1 cellular context compared by ENCODE assay signal in the genomic region with DNA sequence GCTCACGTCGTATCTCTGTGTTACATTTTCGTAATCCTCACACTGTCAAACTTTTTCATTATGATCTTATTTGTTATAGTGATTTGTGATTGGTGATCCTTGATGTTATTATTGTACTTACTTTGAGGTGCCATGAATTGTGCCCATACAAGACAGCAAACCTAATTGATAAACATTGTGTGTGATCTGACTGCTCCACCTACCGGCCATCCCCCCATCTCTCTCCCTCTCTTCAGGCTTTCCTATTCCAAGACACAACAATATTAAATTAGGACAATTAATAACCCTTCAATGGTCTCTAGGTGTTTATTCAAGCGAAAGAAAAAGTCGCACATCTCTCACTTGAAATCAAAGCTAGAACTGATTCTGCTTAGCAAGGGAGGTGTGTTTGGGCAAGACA.
TF ChIP-seq lines count a peak whose summit lies in the region.

No MANE protein-coding gene starts in this region.

TF ChIP-seq in WTC11, 78 proteins besides CTCF, POLR2A, EP300 and RAD21 (continued from another document):
- no peak for TF ChIP-seq JUN (CRISPR knock-in tag; IDR thresholded peaks at IDR 0.05)
- TF ChIP-seq FOXK1 (CRISPR knock-in tag; IDR thresholded peaks at IDR 0.05): no peak
- TF ChIP-seq, protein P1, sequence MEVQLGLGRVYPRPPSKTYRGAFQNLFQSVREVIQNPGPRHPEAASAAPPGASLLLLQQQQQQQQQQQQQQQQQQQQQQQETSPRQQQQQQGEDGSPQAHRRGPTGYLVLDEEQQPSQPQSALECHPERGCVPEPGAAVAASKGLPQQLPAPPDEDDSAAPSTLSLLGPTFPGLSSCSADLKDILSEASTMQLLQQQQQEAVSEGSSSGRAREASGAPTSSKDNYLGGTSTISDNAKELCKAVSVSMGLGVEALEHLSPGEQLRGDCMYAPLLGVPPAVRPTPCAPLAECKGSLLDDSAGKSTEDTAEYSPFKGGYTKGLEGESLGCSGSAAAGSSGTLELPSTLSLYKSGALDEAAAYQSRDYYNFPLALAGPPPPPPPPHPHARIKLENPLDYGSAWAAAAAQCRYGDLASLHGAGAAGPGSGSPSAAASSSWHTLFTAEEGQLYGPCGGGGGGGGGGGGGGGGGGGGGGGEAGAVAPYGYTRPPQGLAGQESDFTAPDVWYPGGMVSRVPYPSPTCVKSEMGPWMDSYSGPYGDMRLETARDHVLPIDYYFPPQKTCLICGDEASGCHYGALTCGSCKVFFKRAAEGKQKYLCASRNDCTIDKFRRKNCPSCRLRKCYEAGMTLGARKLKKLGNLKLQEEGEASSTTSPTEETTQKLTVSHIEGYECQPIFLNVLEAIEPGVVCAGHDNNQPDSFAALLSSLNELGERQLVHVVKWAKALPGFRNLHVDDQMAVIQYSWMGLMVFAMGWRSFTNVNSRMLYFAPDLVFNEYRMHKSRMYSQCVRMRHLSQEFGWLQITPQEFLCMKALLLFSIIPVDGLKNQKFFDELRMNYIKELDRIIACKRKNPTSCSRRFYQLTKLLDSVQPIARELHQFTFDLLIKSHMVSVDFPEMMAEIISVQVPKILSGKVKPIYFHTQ (CRISPR knock-in tag; IDR thresholded peaks at IDR 0.05): no peak
- TF ChIP-seq NFE2L1 (CRISPR knock-in tag; IDR thresholded peaks at IDR 0.05): no peak
- TF ChIP-seq, protein P2, sequence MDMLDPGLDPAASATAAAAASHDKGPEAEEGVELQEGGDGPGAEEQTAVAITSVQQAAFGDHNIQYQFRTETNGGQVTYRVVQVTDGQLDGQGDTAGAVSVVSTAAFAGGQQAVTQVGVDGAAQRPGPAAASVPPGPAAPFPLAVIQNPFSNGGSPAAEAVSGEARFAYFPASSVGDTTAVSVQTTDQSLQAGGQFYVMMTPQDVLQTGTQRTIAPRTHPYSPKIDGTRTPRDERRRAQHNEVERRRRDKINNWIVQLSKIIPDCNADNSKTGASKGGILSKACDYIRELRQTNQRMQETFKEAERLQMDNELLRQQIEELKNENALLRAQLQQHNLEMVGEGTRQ (CRISPR knock-in tag; IDR thresholded peaks at IDR 0.05): no peak
